ENCODE assay signal across 8 cellular contexts in the genomic region with DNA sequence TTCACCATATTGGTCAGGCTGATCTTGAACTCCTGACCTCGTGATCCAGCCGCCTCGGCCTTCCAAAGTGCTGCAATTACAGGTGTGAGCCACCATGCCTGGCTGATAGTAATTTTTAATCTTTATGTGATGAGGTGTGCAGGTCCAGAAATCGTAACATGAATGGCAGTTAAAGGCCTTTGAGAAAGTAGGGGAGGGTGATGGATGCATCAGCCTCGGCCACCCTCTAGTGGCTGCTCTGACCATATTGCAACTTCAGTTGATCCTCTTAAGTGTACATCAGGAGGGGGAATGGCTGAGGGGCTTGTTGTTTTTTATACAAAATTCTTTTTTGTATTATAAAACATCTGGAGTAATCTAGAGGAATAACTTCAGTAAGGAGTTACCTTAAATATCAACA.
DNase-seq lines count a peak whose midpoint lies in the region; ATAC-seq and TF ChIP-seq lines count a peak whose summit lies in the region.

No MANE protein-coding gene starts in this region.

- peaks cover 9% of the 10 kb centered on the region for H3K9me3 ChIP-seq in MG63
- H3K9me3 ChIP-seq in WERI-Rb-1 (ENCODE audit: severe bottlenecking), result peaks cover 5% of the 10 kb centered on the region
- H3K9me3 ChIP-seq in smooth muscle cell (replicated peaks; ENCODE audit: low read depth), result no peaks in the 10 kb centered on the region

- DNase-seq in SIG-M5 treated with dmso at 0.1 percent for 504 hours (lab: John Stamatoyannopoulos, UW; ENCODE audit: unreplicated experiment), result peak; percentile 37
- DNase-seq in SIG-M5 (lab: John Stamatoyannopoulos, UW), result no peak
- peak; percentile 17 for DNase-seq in MG63
- peak; percentile 60 for DNase-seq in WERI-Rb-1
- no peak for DNase-seq in Right ventricle myocardium superior
- no peak for DNase-seq in smooth muscle cell (lab: John Stamatoyannopoulos, UW; ENCODE audit: unreplicated experiment)

- 67% methylated on average over 5 of the region's 5 CpGs for WGBS in smooth muscle cell (ENCODE audit: low lambda C conversion rate)

- intact Hi-C loops in Right ventricle myocardium superior (cut with DNase I), result loop anchor here (5.0 kb wide), 1 partner anchor 220 kb away; no protein-coding TSS in a partner anchor

- H3K27me3 ChIP-seq in MG63 (no peaks in the 10 kb centered on the region), WERI-Rb-1 (ENCODE audit: insufficient read depth, low read depth, severe bottlenecking) (no peaks in the 10 kb centered on the region), smooth muscle cell (ENCODE audit: low read depth) (no peaks in the 10 kb centered on the region)

- H2AFZ ChIP-seq in smooth muscle cell (ENCODE audit: low read depth), result no peak overlapping the region

- H3K4me3 ChIP-seq in MG63, result no peak overlapping the region
- H3K4me3 ChIP-seq in WERI-Rb-1 (ENCODE audit: low read depth, low read length), result no peak overlapping the region
- H3K4me3 ChIP-seq in smooth muscle cell, result no peak overlapping the region

- H3K4me2 ChIP-seq in smooth muscle cell, result no peak overlapping the region

- ATAC-seq in Right ventricle myocardium superior (ENCODE audit: poor library complexity), result peak; percentile 83
- no peak for ATAC-seq in activated CD4-positive, CD25-positive, alpha-beta regulatory T cell treated with anti-CD3 and anti-CD28 coated beads, Interleukin-2, amount 50 U/mL, for 24 hours
- ATAC-seq in GM18511 (IDR thresholded peaks at IDR 0.05; ENCODE audit: unreplicated experiment), result no peak

- H3K79me2 ChIP-seq in smooth muscle cell (ENCODE audit: low read depth), result peaks cover 93% of the 10 kb centered on the region

- H3K27ac ChIP-seq in WERI-Rb-1, result no peak overlapping the region
- no peak overlapping the region for H3K27ac ChIP-seq in smooth muscle cell (ENCODE audit: low read depth)

- H4K20me1 ChIP-seq in smooth muscle cell (ENCODE audit: low read depth), result peaks cover 100% of the 10 kb centered on the region

- H3K9ac ChIP-seq in smooth muscle cell (ENCODE audit: low read depth), result no peak overlapping the region

- peaks cover 3% of the 10 kb centered on the region for H3K4me1 ChIP-seq in smooth muscle cell (ENCODE audit: low read depth)

- H3F3A ChIP-seq in smooth muscle cell (ENCODE audit: low read depth), result no peaks in the 10 kb centered on the region

- peak; percentile 94 for TF ChIP-seq CTCF in WERI-Rb-1 (IDR thresholded peaks at IDR 0.05; ENCODE audit: low read depth, low read length)
- peak; percentile 59 for TF ChIP-seq CTCF in smooth muscle cell (IDR thresholded peaks at IDR 0.05; ENCODE audit: borderline replicate concordance, insufficient read depth, poor library complexity, severe bottlenecking)

- H3K36me3 ChIP-seq in MG63 (peaks cover 6% of the 10 kb centered on the region), WERI-Rb-1 (no peaks in the 10 kb centered on the region), smooth muscle cell (ENCODE audit: low read depth) (no peaks in the 10 kb centered on the region)

Comparison
In these comparisons a context has a peak if more than half of its experiments do, and no peak if none do; other contexts are left out.
1. DNase-seq: peak in SIG-M5 treated with dmso at 0.1 percent for 504 hours (single experiment), MG63 (single experiment) and WERI-Rb-1 (single experiment); none in SIG-M5 (single experiment), Right ventricle myocardium superior (single experiment) and smooth muscle cell (single experiment).